Comparison of ENCODE assay signal across 9 cellular contexts in the genomic region with DNA sequence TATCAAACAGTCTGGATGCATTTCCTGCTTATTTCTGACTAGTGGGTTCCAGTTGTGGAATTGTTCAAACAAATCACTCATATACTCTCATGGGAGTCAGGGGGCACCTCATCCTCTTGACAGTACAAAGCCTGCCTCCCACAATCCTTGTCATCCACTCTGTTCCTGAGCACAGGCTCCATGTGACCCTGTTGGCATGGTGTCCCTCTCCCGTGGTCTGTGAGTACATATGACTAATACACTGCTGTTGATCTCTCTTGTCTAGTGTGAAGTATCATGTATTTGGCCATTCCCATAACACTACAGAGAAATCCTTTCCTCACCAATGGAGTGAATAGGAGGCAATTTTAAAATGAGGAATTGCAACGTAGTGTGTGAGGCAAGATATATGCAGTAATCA.
DNase-seq lines count a peak whose midpoint lies in the region; TF ChIP-seq lines count a peak whose summit lies in the region.
"Had no signal": no experiment of that assay in that cellular context is flagged by ENCODE, and none has a peak within 500 bp of the region (broad histone marks: within the 10 kb centered on the region; RNA-seq: fewer than 3 reads in every experiment).

No MANE protein-coding gene starts in this region.

- H3K9me3 Mint-ChIP-seq in MCF 10A (ENCODE audit: unreplicated experiment) = no peaks in the 10 kb centered on the region

- POLR2A ChIA-PET in MCF 10A (lab: Yijun Ruan, JAX) = no interaction called here

- H3K27ac ChIP-seq in thyroid gland = peak overlapping the region in 1 of 3 donors; percentile 14

- no peaks in the 10 kb centered on the region for H3K9me3 ChIP-seq in thyroid gland

- no peaks in the 10 kb centered on the region for H3K27me3 ChIP-seq in thyroid gland

- BruUV-seq in MCF 10A (replicated peaks; lab: Mats Ljungman, UMichigan) = no TSS peak

- CTCF ChIA-PET in MCF 10A (lab: Yijun Ruan, JAX) = no interaction called here

- H3K4me3 Mint-ChIP-seq in MCF 10A (ENCODE audit: unreplicated experiment) = no peak overlapping the region

- no peak for TF ChIP-seq CTCF in MCF 10A (IDR thresholded peaks at IDR 0.05; ENCODE audit: unreplicated experiment)
- no peak for TF ChIP-seq CTCF in thyroid gland (IDR thresholded peaks at IDR 0.05)

- H3K4me1 ChIP-seq in thyroid gland = peaks cover 8 to 17% of the 10 kb centered on the region in 2 donors

- H3K27ac Mint-ChIP-seq in MCF 10A (ENCODE audit: low read depth, unreplicated experiment) = no peak overlapping the region

- 41 to 63% methylated on average over 2 of the region's 2 CpGs for WGBS in thyroid gland, 2 donors

- H3K27me3 Mint-ChIP-seq in MCF 10A (ENCODE audit: insufficient read depth, unreplicated experiment) = no peaks in the 10 kb centered on the region

- H3K4me3 ChIP-seq in thyroid gland (replicated peaks in 1 of 3) = no peak overlapping the region

- no peaks in the 10 kb centered on the region for H3K36me3 ChIP-seq in thyroid gland

- no peak for TF ChIP-seq POLR2A in thyroid gland (IDR thresholded peaks at IDR 0.05)

- intact Hi-C loops in MCF 10A (cut with micrococcal nuclease) = no loop called here
- intact Hi-C loops in thyroid gland (cut with DNase I) = no loop called here

- peaks cover 24% of the 10 kb centered on the region for H3K4me1 Mint-ChIP-seq in MCF 10A (ENCODE audit: insufficient read depth, unreplicated experiment)

- DNase-seq in HS-5 (ENCODE audit: low read depth) (peak; percentile 75), MCF 10A (ENCODE audit: unreplicated experiment) (peak; percentile 80), hepatic stellate cell (ENCODE audit: low spot score) (peak; percentile 39), thyroid gland (peak; percentile 49 to 65), NCI-H2081 (lab: John Stamatoyannopoulos, UW) (no peak)
- DNase-seq in activated CD4-positive, alpha-beta T cell treated with anti-CD3 and anti-CD28 coated beads for 1 hour = no peak
- no peak for DNase-seq in stimulated activated CD4-positive, alpha-beta T cell treated with anti-CD3 and anti-CD28 coated beads, Interleukin-2, amount 100 ng/mL, for 48 hours
- DNase-seq: activated T-cell treated with anti-CD3 and anti-CD28 coated beads, Interleukin-2, amount 50 U/mL, for 48 hours; NCI-H1436 had no signal

- no peaks in the 10 kb centered on the region for H3K36me3 Mint-ChIP-seq in MCF 10A (ENCODE audit: insufficient read depth, unreplicated experiment)

Comparison
In these comparisons a context has a peak if more than half of its experiments do, and no peak if none do; other contexts are left out.
1. DNase-seq: peak in HS-5 (single experiment), MCF 10A (single experiment), hepatic stellate cell (single experiment) and thyroid gland (2 of 2); none in activated CD4-positive, alpha-beta T cell treated with anti-CD3 and anti-CD28 coated beads for 1 hour (single experiment), NCI-H2081 (0 of 2) and stimulated activated CD4-positive, alpha-beta T cell treated with anti-CD3 and anti-CD28 coated beads, Interleukin-2, amount 100 ng/mL, for 48 hours (0 of 2).